ENCODE assay signal across 20 cellular contexts in genomic region chr13:102386461-102386860, GRCh38. TPM values are rescaled to one million over a fixed set of nuclear protein-coding genes. Genes with fewer than 3 reads are reported as not detected.
DNase-seq lines count a peak whose midpoint lies in the region; ATAC-seq, FAIRE-seq and TF ChIP-seq lines count a peak whose summit lies in the region.
"Had no signal": no experiment of that assay in that cellular context is flagged by ENCODE, and none has a peak within 500 bp of the region (broad histone marks: within the 10 kb centered on the region; RNA-seq: fewer than 3 reads in every experiment).

No MANE protein-coding gene starts in this region.

- no peak overlapping the region for H3K23ac ChIP-seq in neuronal stem cell (ENCODE audit: low read depth, low read length, poor library complexity)

- H3K36me3 ChIP-seq in SK-N-MC (ENCODE audit: insufficient read depth, low read length) (no peaks in the 10 kb centered on the region), neuronal stem cell (replicated peaks in 1 of 2; ENCODE audit: control insufficient read depth in 2 of 2, insufficient read depth in 2 of 2, low read length in 2 of 2) (no peaks in the 10 kb centered on the region)
- H3K36me3 ChIP-seq: BE2C; BLaER1 treated with 17β-estradiol and CSF1 and Interleukin-3, amounts not matched to agents 10 nM and 100 nM; HAP-1 had no signal

- peaks cover 0 to 5% of the 10 kb centered on the region in 2 donors for H3K4me1 ChIP-seq in neuronal stem cell (ENCODE audit: control insufficient read depth in 2 of 2, insufficient read depth in 1 of 2, low read depth in 1 of 2, low read length in 2 of 2)
- H3K4me1 ChIP-seq: BE2C, HAP-1 had no signal

- no peaks in the 10 kb centered on the region for H3K36me3 Mint-ChIP-seq in activated naive CD8-positive, alpha-beta T cell treated with anti-CD3 and anti-CD28 coated beads, Interleukin-2, amount 50 U/mL, for 24 hours (ENCODE audit: low read depth)
- H3K36me3 Mint-ChIP-seq: CD4-positive, alpha-beta memory T cell had no signal

- H2BK12ac ChIP-seq in neuronal stem cell (ENCODE audit: low read length) = no peak overlapping the region

- no peak overlapping the region for H4K91ac ChIP-seq in neuronal stem cell (ENCODE audit: low read depth, low read length, poor library complexity)

- no peak overlapping the region for H4K8ac ChIP-seq in neuronal stem cell (ENCODE audit: low read depth, low read length)

- H2BK120ac ChIP-seq in neuronal stem cell (ENCODE audit: low read depth, low read length) = no peak overlapping the region

- H3K9ac ChIP-seq in SK-N-MC (ENCODE audit: insufficient read length) (peak overlapping the region; percentile 43), neuronal stem cell (ENCODE audit: low read depth, low read length, poor library complexity) (no peak overlapping the region)
- H3K9ac ChIP-seq: BLaER1 treated with 17β-estradiol and CSF1 and Interleukin-3, amounts not matched to agents 10 nM and 100 nM; GM23248 had no signal

- H2BK15ac ChIP-seq in neuronal stem cell (ENCODE audit: low read length) = no peak overlapping the region

- no peaks in the 10 kb centered on the region for H3K79me1 ChIP-seq in neuronal stem cell (ENCODE audit: low read depth, low read length)

- H2BK5ac ChIP-seq in neuronal stem cell (ENCODE audit: low read length) = no peak overlapping the region

- H3K4ac ChIP-seq in neuronal stem cell (ENCODE audit: low read length) = no peak overlapping the region

- H3K9me3 ChIP-seq in SK-N-MC (ENCODE audit: low read depth, low read length) (no peaks in the 10 kb centered on the region), neuronal stem cell (replicated peaks in 1 of 2; ENCODE audit: control insufficient read depth in 2 of 2, insufficient read depth in 1 of 2, low read depth in 1 of 2, low read length in 2 of 2) (no peaks in the 10 kb centered on the region)
- H3K9me3 ChIP-seq: BE2C; BLaER1 treated with 17β-estradiol and CSF1 and Interleukin-3, amounts not matched to agents 10 nM and 100 nM; HAP-1 had no signal

- H3K27ac ChIP-seq in SK-N-MC (peak overlapping the region; percentile 84), neuronal stem cell (replicated peaks; ENCODE audit: low read length) (no peak overlapping the region)
- H3K27ac ChIP-seq: BLaER1 treated with 17β-estradiol and CSF1 and Interleukin-3, amounts not matched to agents 10 nM and 100 nM; GM23248 had no signal

- H3K4me1 Mint-ChIP-seq in activated naive CD8-positive, alpha-beta T cell treated with anti-CD3 and anti-CD28 coated beads, Interleukin-2, amount 50 U/mL, for 24 hours = no peaks in the 10 kb centered on the region
- H3K4me1 Mint-ChIP-seq: CD4-positive, alpha-beta memory T cell had no signal

- ATAC-seq in GM18867 (IDR thresholded peaks at IDR 0.05; ENCODE audit: unreplicated experiment) (peak; percentile 42), HG03520 (IDR thresholded peaks at IDR 0.05; ENCODE audit: unreplicated experiment) (no peak)
- no peak for ATAC-seq in activated naive CD8-positive, alpha-beta T cell treated with anti-CD3 and anti-CD28 coated beads, Interleukin-2, amount 50 U/mL, for 24 hours

- H3K4me3 Mint-ChIP-seq in activated naive CD8-positive, alpha-beta T cell treated with anti-CD3 and anti-CD28 coated beads, Interleukin-2, amount 50 U/mL, for 24 hours = no peak overlapping the region
- H3K4me3 Mint-ChIP-seq: CD4-positive, alpha-beta memory T cell; HFFc6 had no signal

- H3K4me2 ChIP-seq in neuronal stem cell (ENCODE audit: insufficient read depth, low read length, poor library complexity, severe bottlenecking) = no peak overlapping the region
- H3K4me2 ChIP-seq: BLaER1 treated with 17β-estradiol and CSF1 and Interleukin-3, amounts not matched to agents 10 nM and 100 nM had no signal

- H2AK5ac ChIP-seq in neuronal stem cell (ENCODE audit: low read depth, low read length) = no peak overlapping the region

- WGBS in neuronal stem cell (ENCODE audit: extremely low coverage in 2 of 2, insufficient read length in 2 of 2, insufficient replicate concordance in 1 of 2), 2 donors = no CpG with 5 or more reads among the region's 5 CpGs

- peak overlapping the region; percentile 24 for H3K4me3 ChIP-seq in SK-N-MC
- H3K4me3 ChIP-seq in neuronal stem cell (ENCODE audit: low read length in 2 of 2) = no peak overlapping the region
- H3K4me3 ChIP-seq: BLaER1 treated with 17β-estradiol and CSF1 and Interleukin-3, amounts not matched to agents 10 nM and 100 nM; GM23248; HAP-1 had no signal

- H3K18ac ChIP-seq in neuronal stem cell (ENCODE audit: low read length) = no peak overlapping the region

- no peaks in the 10 kb centered on the region for H3K9me3 Mint-ChIP-seq in activated naive CD8-positive, alpha-beta T cell treated with anti-CD3 and anti-CD28 coated beads, Interleukin-2, amount 50 U/mL, for 24 hours
- H3K9me3 Mint-ChIP-seq: CD4-positive, alpha-beta memory T cell had no signal

- DNase-seq in H54 (ENCODE audit: insufficient read length, low spot score) = no peak
- DNase-seq in SK-N-MC (ENCODE audit: low read depth, low spot score) = peak; percentile 42
- DNase-seq in neuronal stem cell (ENCODE audit: low spot score) = no peak
- no peak for DNase-seq in activated naive CD8-positive, alpha-beta T cell treated with anti-CD3 and anti-CD28 coated beads, Interleukin-2, amount 50 U/mL, for 24 hours
- no peak for DNase-seq in Ammon's horn (ENCODE audit: low spot score)
- DNase-seq: BE2C; Calu3; CD4-positive, alpha-beta memory T cell; COR-L47; DMS53; DMS79 treated with DMSO at 0.1 percent for 48 hours; GF-D8; GM23248; HFFc6 had no signal

- TF ChIP-seq POLR2A in H54 (IDR thresholded peaks at IDR 0.05; ENCODE audit: low read depth, low read length) = no peak

- H3K27me3 Mint-ChIP-seq in activated naive CD8-positive, alpha-beta T cell treated with anti-CD3 and anti-CD28 coated beads, Interleukin-2, amount 50 U/mL, for 24 hours = peaks cover 4% of the 10 kb centered on the region

- H3K14ac ChIP-seq in neuronal stem cell (ENCODE audit: low read length) = no peak overlapping the region

- no peaks in the 10 kb centered on the region for H3K27me3 ChIP-seq in neuronal stem cell (ENCODE audit: control insufficient read depth in 3 of 3, insufficient read depth in 3 of 3, low read depth in 1 of 3, low read length in 3 of 3)
- H3K27me3 ChIP-seq: BE2C; BLaER1 treated with 17β-estradiol and CSF1 and Interleukin-3, amounts not matched to agents 10 nM and 100 nM had no signal

- no peak overlapping the region for H3K27ac Mint-ChIP-seq in activated naive CD8-positive, alpha-beta T cell treated with anti-CD3 and anti-CD28 coated beads, Interleukin-2, amount 50 U/mL, for 24 hours
- H3K27ac Mint-ChIP-seq: CD4-positive, alpha-beta memory T cell; HFFc6 had no signal

- peak overlapping the region; percentile 33 for H2AFZ ChIP-seq in neuronal stem cell (ENCODE audit: low read length)
- H2AFZ ChIP-seq: GM23248 had no signal

- peak; percentile 36 for FAIRE-seq in H54 (lab: Jason Lieb, UNC)
- FAIRE-seq: GM12891, GM18507 had no signal

RNA-seq across cellular contexts. Expression of gene FGF14, which starts 15.4 kb away (rescaled TPM):
- polyA plus RNA-seq in neuronal stem cell (2013, experiment 1 of 2) = 0.54 TPM
- 0.57 TPM for polyA plus RNA-seq in neuronal stem cell (2013, experiment 2 of 2)
